15 cellular contexts compared by ENCODE assay signal in the genomic region with DNA sequence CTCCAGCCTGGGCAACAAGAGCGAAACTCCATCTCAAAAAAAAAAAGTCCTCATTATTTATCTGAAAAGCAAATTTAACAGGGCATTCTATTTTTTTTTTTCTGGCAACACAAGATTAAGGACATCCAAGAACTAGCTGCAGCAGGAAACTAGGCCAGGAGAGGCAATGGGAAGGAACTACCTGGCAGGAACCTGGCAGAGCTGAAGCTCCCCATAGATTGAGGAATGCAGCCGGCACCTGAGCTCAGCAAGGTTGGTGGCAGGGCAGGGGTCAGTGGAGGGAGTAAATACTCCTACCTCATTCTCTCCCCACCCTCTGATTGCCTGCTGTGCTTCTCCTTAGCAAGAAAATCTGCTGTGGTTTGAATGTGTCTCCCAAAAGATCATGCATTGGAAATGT. TPM values are rescaled to one million over a fixed set of nuclear protein-coding genes. Genes with fewer than 3 reads are reported as not detected.
DNase-seq lines count a peak whose midpoint lies in the region; ATAC-seq, FAIRE-seq and TF ChIP-seq lines count a peak whose summit lies in the region.
"Had no signal": no experiment of that assay in that cellular context is flagged by ENCODE, and none has a peak within 500 bp of the region (broad histone marks: within the 10 kb centered on the region; RNA-seq: fewer than 3 reads in every experiment).

No MANE protein-coding gene starts in this region.

- WGBS in neuronal stem cell (ENCODE audit: extremely low coverage in 2 of 2, insufficient read length in 2 of 2, insufficient replicate concordance in 1 of 2), 2 donors: no CpG with 5 or more reads among the region's 2 CpGs

- no peaks in the 10 kb centered on the region for H3F3A ChIP-seq in GM23338 (replicated peaks; ENCODE audit: low read depth)
- no peaks in the 10 kb centered on the region for H3F3A ChIP-seq in PC-9 (ENCODE audit: insufficient read depth, low read depth)

- TF ChIP-seq CTCF in GM23338 (conservative IDR thresholded peaks at IDR 0.05; ENCODE audit: low read depth in 2 of 2) (no peak), PC-9 (conservative IDR thresholded peaks at IDR 0.05) (no peak)

- H3K4ac ChIP-seq in neuronal stem cell (ENCODE audit: low read length): no peak overlapping the region

- FAIRE-seq in H54 (lab: Jason Lieb, UNC): no peak
- FAIRE-seq: GM12878, H1 had no signal

- H3K79me1 ChIP-seq in neuronal stem cell (ENCODE audit: low read depth, low read length): no peaks in the 10 kb centered on the region

- H3K4me1 ChIP-seq in GM23338 (ENCODE audit: insufficient read depth): peaks cover 10% of the 10 kb centered on the region
- peaks cover 52% of the 10 kb centered on the region for H3K4me1 ChIP-seq in PC-9 (replicated peaks; ENCODE audit: insufficient read depth)
- H3K4me1 ChIP-seq in neuronal stem cell (ENCODE audit: control insufficient read depth in 2 of 2, insufficient read depth in 1 of 2, low read depth in 1 of 2, low read length in 2 of 2): peaks cover 11 to 13% of the 10 kb centered on the region in 2 donors

- H3K18ac ChIP-seq in neuronal stem cell (ENCODE audit: low read length): no peak overlapping the region

- H3K27me3 ChIP-seq in GM23338 (ENCODE audit: insufficient read depth) (no peaks in the 10 kb centered on the region), PC-9 (ENCODE audit: insufficient read depth, low read depth) (no peaks in the 10 kb centered on the region), neuronal stem cell (ENCODE audit: control insufficient read depth in 3 of 3, insufficient read depth in 3 of 3, low read depth in 1 of 3, low read length in 3 of 3) (peaks cover 0 to 14% (median 0%) of the 10 kb centered on the region in 3 experiments)
- H3K27me3 ChIP-seq: BLaER1 treated with 17β-estradiol and CSF1 and Interleukin-3, amounts not matched to agents 10 nM and 100 nM had no signal

- H3K9me2 ChIP-seq in GM23338 (ENCODE audit: insufficient read depth) (0 out of 2 replicates have a peak, but pooled peaks cover 4% of the 10 kb centered on the region), PC-9 (ENCODE audit: insufficient read depth) (no peaks in the 10 kb centered on the region)

- H4K91ac ChIP-seq in neuronal stem cell (ENCODE audit: low read depth, low read length, poor library complexity): no peak overlapping the region

- H2AFZ ChIP-seq in GM23338 (no peak overlapping the region), PC-9 (no peak overlapping the region), neuronal stem cell (ENCODE audit: low read length) (no peak overlapping the region)

- no peak overlapping the region for H4K8ac ChIP-seq in neuronal stem cell (ENCODE audit: low read depth, low read length)

- no peak overlapping the region for H2BK120ac ChIP-seq in neuronal stem cell (ENCODE audit: low read depth, low read length)

- H3K27ac Mint-ChIP-seq in GM23338: no peak overlapping the region
- H3K27ac Mint-ChIP-seq: B cell; CD8-positive, alpha-beta T cell had no signal

- H3K9me3 ChIP-seq in PC-9 (ENCODE audit: insufficient read depth, low read depth): no peaks in the 10 kb centered on the region
- peaks cover 5 to 6% of the 10 kb centered on the region in 2 donors for H3K9me3 ChIP-seq in neuronal stem cell (replicated peaks in 1 of 2; ENCODE audit: control insufficient read depth in 2 of 2, insufficient read depth in 1 of 2, low read depth in 1 of 2, low read length in 2 of 2)
- H3K9me3 ChIP-seq: HAP-1 had no signal

- POLR2A ChIA-PET in PC-9 (lab: Charles Lee; ENCODE audit: unreplicated experiment): interaction anchor here (0.6 to 0.7 kb wide), 2 partner anchors 16 to 458 kb away, joined by 3 to 6 read pairs; no protein-coding TSS in a partner anchor

- intact Hi-C loops in PC-9 (cut with micrococcal nuclease; ENCODE audit: unreplicated experiment): no loop called here

- ATAC-seq in GM23338: peak; percentile 63
- ATAC-seq: CD8-positive, alpha-beta T cell; GM12878 had no signal

- TF ChIP-seq POLR2A in H54 (IDR thresholded peaks at IDR 0.05; ENCODE audit: low read depth, low read length): no peak

- H3K14ac ChIP-seq in neuronal stem cell (ENCODE audit: low read length): no peak overlapping the region

- H3K9ac ChIP-seq in neuronal stem cell (ENCODE audit: low read depth, low read length, poor library complexity): no peak overlapping the region
- H3K9ac ChIP-seq: BLaER1 treated with 17β-estradiol and CSF1 and Interleukin-3, amounts not matched to agents 10 nM and 100 nM had no signal

- no peak overlapping the region for H3K23ac ChIP-seq in neuronal stem cell (ENCODE audit: low read depth, low read length, poor library complexity)

- H3K9me3 Mint-ChIP-seq in GM23338: no peaks in the 10 kb centered on the region; the same call in 2 of the 3 replicates
- H3K9me3 Mint-ChIP-seq: CD8-positive, alpha-beta T cell had no signal

- H3K36me3 ChIP-seq in GM23338 (ENCODE audit: insufficient read depth) (no peaks in the 10 kb centered on the region), PC-9 (ENCODE audit: low read depth) (no peaks in the 10 kb centered on the region), neuronal stem cell (replicated peaks in 1 of 2; ENCODE audit: control insufficient read depth in 2 of 2, insufficient read depth in 2 of 2, low read length in 2 of 2) (no peaks in the 10 kb centered on the region)
- H3K36me3 ChIP-seq: BLaER1 treated with 17β-estradiol and CSF1 and Interleukin-3, amounts not matched to agents 10 nM and 100 nM; HAP-1 had no signal

- no peaks in the 10 kb centered on the region for H3K36me3 Mint-ChIP-seq in GM23338 (ENCODE audit: low read depth)
- H3K36me3 Mint-ChIP-seq: CD8-positive, alpha-beta T cell had no signal

- H2AK5ac ChIP-seq in neuronal stem cell (ENCODE audit: low read depth, low read length): no peak overlapping the region

- no peak overlapping the region for H3K27ac ChIP-seq in GM23338 (ENCODE audit: low read depth)
- H3K27ac ChIP-seq in PC-9: peak overlapping the region; percentile 47
- no peak overlapping the region for H3K27ac ChIP-seq in neuronal stem cell (replicated peaks; ENCODE audit: low read length)
- H3K27ac ChIP-seq: BLaER1 treated with 17β-estradiol and CSF1 and Interleukin-3, amounts not matched to agents 10 nM and 100 nM had no signal

- H3K4me1 Mint-ChIP-seq in GM23338: peaks cover 11% of the 10 kb centered on the region

- H2BK5ac ChIP-seq in neuronal stem cell (ENCODE audit: low read length): no peak overlapping the region

- CTCF ChIA-PET in PC-9 (lab: Charles Lee): no interaction called here

- no peak overlapping the region for H2BK15ac ChIP-seq in neuronal stem cell (ENCODE audit: low read length)

- H3K4me3 Mint-ChIP-seq in GM23338: no peak overlapping the region
- H3K4me3 Mint-ChIP-seq: B cell; CD8-positive, alpha-beta T cell had no signal

- no peaks in the 10 kb centered on the region for H3K79me2 ChIP-seq in GM23338 (replicated peaks; ENCODE audit: insufficient read depth)
- no peaks in the 10 kb centered on the region for H3K79me2 ChIP-seq in PC-9 (ENCODE audit: low read depth)

- no peaks in the 10 kb centered on the region for H4K20me1 ChIP-seq in GM23338 (replicated peaks; ENCODE audit: insufficient read depth)
- no peaks in the 10 kb centered on the region for H4K20me1 ChIP-seq in PC-9 (ENCODE audit: insufficient read depth)
- H4K20me1 ChIP-seq: BLaER1 treated with 17β-estradiol and CSF1 and Interleukin-3, amounts not matched to agents 10 nM and 100 nM had no signal

- DNase-seq in GM23338 (ENCODE audit: low spot score) (no peak), PC-9 (no peak), cerebellar cortex (ENCODE audit: low spot score) (peak; percentile 68), neuronal stem cell (ENCODE audit: low spot score) (no peak), H54 (ENCODE audit: insufficient read length, low spot score) (no peak), HPDE6-E6E7 (ENCODE audit: extremely low spot score) (no peak), NCI-H1092 (lab: John Stamatoyannopoulos, UW) (no peak)
- DNase-seq: Calu3; CD8-positive, alpha-beta T cell; DMS79 treated with DMSO at 0.1 percent for 48 hours had no signal

- no TSS peak for BruUV-seq in PC-9 (replicated peaks; lab: Mats Ljungman, UMichigan)

- peak overlapping the region; percentile 14 for H2BK12ac ChIP-seq in neuronal stem cell (ENCODE audit: low read length)

- H3K4me3 ChIP-seq in GM23338 (no peak overlapping the region), PC-9 (no peak overlapping the region), neuronal stem cell (ENCODE audit: low read length in 2 of 2) (no peak overlapping the region)
- H3K4me3 ChIP-seq: BLaER1 treated with 17β-estradiol and CSF1 and Interleukin-3, amounts not matched to agents 10 nM and 100 nM; GM12878; HAP-1 had no signal

- no peak overlapping the region for H3K4me2 ChIP-seq in GM23338
- H3K4me2 ChIP-seq in PC-9: peak overlapping the region; percentile 21
- H3K4me2 ChIP-seq in neuronal stem cell (ENCODE audit: insufficient read depth, low read length, poor library complexity, severe bottlenecking): no peak overlapping the region
- H3K4me2 ChIP-seq: BLaER1 treated with 17β-estradiol and CSF1 and Interleukin-3, amounts not matched to agents 10 nM and 100 nM had no signal

- H3K27me3 Mint-ChIP-seq in GM23338 (ENCODE audit: insufficient read depth, low read depth, poor library complexity): peaks cover 6% of the 10 kb centered on the region

TF ChIP-seq in GM23338, 12 proteins besides CTCF, POLR2A, EP300 and RAD21 (continues in another document):
- TF ChIP-seq JUNB (IDR thresholded peaks at IDR 0.05; ENCODE audit: unreplicated experiment) (no peak), EZH2 (IDR thresholded peaks at IDR 0.05; ENCODE audit: low read depth, unreplicated experiment) (no peak), ZNF331 (CRISPR knock-in tag; IDR thresholded peaks at IDR 0.05; ENCODE audit: low read depth) (no peak), STAT1 (IDR thresholded peaks at IDR 0.05; ENCODE audit: unreplicated experiment) (no peak), ZNF114 (CRISPR knock-in tag; IDR thresholded peaks at IDR 0.05) (no peak)
- TF ChIP-seq, protein P1, sequence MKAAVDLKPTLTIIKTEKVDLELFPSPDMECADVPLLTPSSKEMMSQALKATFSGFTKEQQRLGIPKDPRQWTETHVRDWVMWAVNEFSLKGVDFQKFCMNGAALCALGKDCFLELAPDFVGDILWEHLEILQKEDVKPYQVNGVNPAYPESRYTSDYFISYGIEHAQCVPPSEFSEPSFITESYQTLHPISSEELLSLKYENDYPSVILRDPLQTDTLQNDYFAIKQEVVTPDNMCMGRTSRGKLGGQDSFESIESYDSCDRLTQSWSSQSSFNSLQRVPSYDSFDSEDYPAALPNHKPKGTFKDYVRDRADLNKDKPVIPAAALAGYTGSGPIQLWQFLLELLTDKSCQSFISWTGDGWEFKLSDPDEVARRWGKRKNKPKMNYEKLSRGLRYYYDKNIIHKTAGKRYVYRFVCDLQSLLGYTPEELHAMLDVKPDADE (IDR thresholded peaks at IDR 0.05): no peak

RNA-seq across cellular contexts. Expression of a gene that starts 30.4 kb away (rescaled TPM):
- total RNA-seq in GM23338 (2014; rRNA removed; shearing (Covaris generic)): 123 and 157 TPM in 2 replicates
- polyA plus RNA-seq in GM23338 (2016; fragmentation: Nextera tagmentation; extraction: Ambion mirVana): 199 and 214 TPM in 2 replicates
- total RNA-seq in PC-9 (2021): 96.6 and 125 TPM in 2 replicates
- polyA plus RNA-seq in neuronal stem cell (2013, experiment 1 of 2): 262 TPM
- polyA plus RNA-seq in neuronal stem cell (2013, experiment 2 of 2): 267 TPM
